8 cellular contexts compared by ENCODE assay signal in genomic region chr5:91556-92263, GRCh38. TPM values are rescaled to one million over a fixed set of nuclear protein-coding genes. Genes with fewer than 3 reads are reported as not detected.
DNase-seq lines count a peak whose midpoint lies in the region; ATAC-seq and TF ChIP-seq lines count a peak whose summit lies in the region.

Gene PLEKHG4B (plus strand): TSS chr5:92168. CDS start chr5:92232, 64 bp downstream.

- peak within 1 kb of the TSS; percentile 85 to 92 (median 88) for H3K4me3 Mint-ChIP-seq in brain
- H3K4me3 Mint-ChIP-seq in nephron, result peak within 1 kb of the TSS; percentile 84 to 89 (median 86)
- no peak within 1 kb of the TSS for H3K4me3 Mint-ChIP-seq in activated CD4-positive, alpha-beta memory T cell treated with anti-CD3 and anti-CD28 coated beads for 36 hours

- H3K4me1 Mint-ChIP-seq in brain (peaks cover 24% of the 10 kb centered on the region), nephron (peaks cover 12% of the 10 kb centered on the region)
- H3K4me1 Mint-ChIP-seq in activated CD4-positive, alpha-beta memory T cell treated with anti-CD3 and anti-CD28 coated beads for 36 hours (ENCODE audit: low read depth), result peaks cover 5% of the 10 kb centered on the region

- peak within 1 kb of the TSS; percentile 65 for H3K9ac ChIP-seq in ES-I3 (ENCODE audit: low read depth, low read length)

- peaks cover 13% of the 10 kb centered on the region; the same call in 1 of the 2 replicates for H3K4me1 ChIP-seq in ES-I3 (ENCODE audit: insufficient read depth, low read length)

- intact Hi-C loops in activated CD4-positive, alpha-beta memory T cell treated with anti-CD3 and anti-CD28 coated beads for 36 hours (cut with micrococcal nuclease), result no loop called here

- H3K27ac Mint-ChIP-seq in brain, result peak within 1 kb of the TSS; percentile 1 to 88 (median 53)
- H3K27ac Mint-ChIP-seq in nephron, result peak within 1 kb of the TSS; percentile 66 to 90 (median 88)
- H3K27ac Mint-ChIP-seq in activated CD4-positive, alpha-beta memory T cell treated with anti-CD3 and anti-CD28 coated beads for 36 hours, result no peak within 1 kb of the TSS

- CTCF ChIA-PET in activated CD4-positive, alpha-beta memory T cell treated with anti-CD3 and anti-CD28 coated beads for 36 hours (lab: Charles Lee), result no interaction called here

- POLR2A ChIA-PET in activated CD4-positive, alpha-beta memory T cell treated with anti-CD3 and anti-CD28 coated beads for 36 hours (lab: Charles Lee), result no interaction called here

- ATAC-seq in GM21447 (IDR thresholded peaks at IDR 0.05; ENCODE audit: unreplicated experiment) (no peak), GM19351 (IDR thresholded peaks at IDR 0.05; ENCODE audit: unreplicated experiment) (no peak), HG03354 (IDR thresholded peaks at IDR 0.05; ENCODE audit: poor library complexity, severe bottlenecking, unreplicated experiment) (no peak)

- no peaks in the 10 kb centered on the region for H3K9me3 ChIP-seq in ES-I3 (ENCODE audit: control insufficient read depth, insufficient read depth, low read length)

- TF ChIP-seq CTCF in brain (conservative IDR thresholded peaks at IDR 0.05), result no peak
- no peak for TF ChIP-seq CTCF in nephron (IDR thresholded peaks at IDR 0.05; ENCODE audit: unreplicated experiment in 3 of 3)

- no peaks in the 10 kb centered on the region for H3K36me3 ChIP-seq in ES-I3 (ENCODE audit: insufficient read depth, low read length)

- peaks cover 15% of the 10 kb centered on the region for H3K27me3 Mint-ChIP-seq in brain
- peaks cover 80% of the 10 kb centered on the region for H3K27me3 Mint-ChIP-seq in nephron (ENCODE audit: low read depth)
- peaks cover 55% of the 10 kb centered on the region for H3K27me3 Mint-ChIP-seq in activated CD4-positive, alpha-beta memory T cell treated with anti-CD3 and anti-CD28 coated beads for 36 hours

- DNase-seq in NCI-H187 treated with DMSO at 0.1 percent for 48 hours (lab: John Stamatoyannopoulos, UW), result peak; percentile 57
- no peak for DNase-seq in activated CD4-positive, alpha-beta memory T cell treated with anti-CD3 and anti-CD28 coated beads for 36 hours

- H3K9me3 Mint-ChIP-seq in brain (peaks cover 0 to 3% (median 0%) of the 10 kb centered on the region in 5 experiments), nephron (peaks cover 3% of the 10 kb centered on the region)
- no peaks in the 10 kb centered on the region for H3K9me3 Mint-ChIP-seq in activated CD4-positive, alpha-beta memory T cell treated with anti-CD3 and anti-CD28 coated beads for 36 hours

- no peaks in the 10 kb centered on the region for H3K36me3 Mint-ChIP-seq in brain
- peaks cover 3% of the 10 kb centered on the region for H3K36me3 Mint-ChIP-seq in nephron (ENCODE audit: low read depth)
- no peaks in the 10 kb centered on the region for H3K36me3 Mint-ChIP-seq in activated CD4-positive, alpha-beta memory T cell treated with anti-CD3 and anti-CD28 coated beads for 36 hours

RNA-seq across cellular contexts. Expression of gene PLEKHG4B, which starts in this region (rescaled TPM):
- 23.0 TPM for polyA plus RNA-seq in brain (ENCODE audit: insufficient read depth, low read depth, low replicate concordance)
- not detected for total RNA-seq in activated CD4-positive, alpha-beta memory T cell treated with anti-CD3 and anti-CD28 coated beads for 36 hours
